ENCODE assay signal across 2 cellular contexts in genomic region chr10:23442936-23443335, GRCh38.
TF ChIP-seq lines count a peak whose summit lies in the region.

No MANE protein-coding gene starts in this region.

TF ChIP-seq in SK-N-SH, 30 proteins besides CTCF, POLR2A, EP300 and RAD21 (continued from another document):
- TF ChIP-seq USF2 (IDR thresholded peaks at IDR 0.05; ENCODE audit: borderline replicate concordance, low read depth, low read length) (no peak), FOSL2 (IDR thresholded peaks at IDR 0.05; ENCODE audit: borderline replicate concordance, low read depth) (no peak), USF1 (IDR thresholded peaks at IDR 0.05; ENCODE audit: borderline replicate concordance, low read depth) (no peak), EZH2phosphoT487 (IDR thresholded peaks at IDR 0.05; ENCODE audit: borderline replicate concordance, low read depth) (no peak), FOXM1 (IDR thresholded peaks at IDR 0.05; ENCODE audit: low read depth) (no peak), GATA2 (CRISPR knock-in tag; IDR thresholded peaks at IDR 0.05) (no peak), RXRA (IDR thresholded peaks at IDR 0.05; ENCODE audit: borderline replicate concordance, low read depth) (no peak), JUND (IDR thresholded peaks at IDR 0.05) (no peak), TEAD4 (IDR thresholded peaks at IDR 0.05; ENCODE audit: borderline replicate concordance, insufficient read depth) (no peak)
- TF ChIP-seq, protein P1, sequence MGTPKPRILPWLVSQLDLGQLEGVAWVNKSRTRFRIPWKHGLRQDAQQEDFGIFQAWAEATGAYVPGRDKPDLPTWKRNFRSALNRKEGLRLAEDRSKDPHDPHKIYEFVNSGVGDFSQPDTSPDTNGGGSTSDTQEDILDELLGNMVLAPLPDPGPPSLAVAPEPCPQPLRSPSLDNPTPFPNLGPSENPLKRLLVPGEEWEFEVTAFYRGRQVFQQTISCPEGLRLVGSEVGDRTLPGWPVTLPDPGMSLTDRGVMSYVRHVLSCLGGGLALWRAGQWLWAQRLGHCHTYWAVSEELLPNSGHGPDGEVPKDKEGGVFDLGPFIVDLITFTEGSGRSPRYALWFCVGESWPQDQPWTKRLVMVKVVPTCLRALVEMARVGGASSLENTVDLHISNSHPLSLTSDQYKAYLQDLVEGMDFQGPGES (IDR thresholded peaks at IDR 0.05; ENCODE audit: low read depth, low read length) = no peak
TF ChIP-seq in SK-N-SH: peak in this region for 0.

TF ChIP-seq in SK-N-SH treated with all-trans-retinoic acid at 6 μM for 48 hours, 23 proteins besides CTCF, POLR2A, EP300 and RAD21 (continued from another document):
- TF ChIP-seq, protein P2, sequence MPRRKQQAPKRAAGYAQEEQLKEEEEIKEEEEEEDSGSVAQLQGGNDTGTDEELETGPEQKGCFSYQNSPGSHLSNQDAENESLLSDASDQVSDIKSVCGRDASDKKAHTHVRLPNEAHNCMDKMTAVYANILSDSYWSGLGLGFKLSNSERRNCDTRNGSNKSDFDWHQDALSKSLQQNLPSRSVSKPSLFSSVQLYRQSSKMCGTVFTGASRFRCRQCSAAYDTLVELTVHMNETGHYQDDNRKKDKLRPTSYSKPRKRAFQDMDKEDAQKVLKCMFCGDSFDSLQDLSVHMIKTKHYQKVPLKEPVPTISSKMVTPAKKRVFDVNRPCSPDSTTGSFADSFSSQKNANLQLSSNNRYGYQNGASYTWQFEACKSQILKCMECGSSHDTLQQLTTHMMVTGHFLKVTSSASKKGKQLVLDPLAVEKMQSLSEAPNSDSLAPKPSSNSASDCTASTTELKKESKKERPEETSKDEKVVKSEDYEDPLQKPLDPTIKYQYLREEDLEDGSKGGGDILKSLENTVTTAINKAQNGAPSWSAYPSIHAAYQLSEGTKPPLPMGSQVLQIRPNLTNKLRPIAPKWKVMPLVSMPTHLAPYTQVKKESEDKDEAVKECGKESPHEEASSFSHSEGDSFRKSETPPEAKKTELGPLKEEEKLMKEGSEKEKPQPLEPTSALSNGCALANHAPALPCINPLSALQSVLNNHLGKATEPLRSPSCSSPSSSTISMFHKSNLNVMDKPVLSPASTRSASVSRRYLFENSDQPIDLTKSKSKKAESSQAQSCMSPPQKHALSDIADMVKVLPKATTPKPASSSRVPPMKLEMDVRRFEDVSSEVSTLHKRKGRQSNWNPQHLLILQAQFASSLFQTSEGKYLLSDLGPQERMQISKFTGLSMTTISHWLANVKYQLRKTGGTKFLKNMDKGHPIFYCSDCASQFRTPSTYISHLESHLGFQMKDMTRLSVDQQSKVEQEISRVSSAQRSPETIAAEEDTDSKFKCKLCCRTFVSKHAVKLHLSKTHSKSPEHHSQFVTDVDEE (CRISPR knock-in tag; IDR thresholded peaks at IDR 0.05) = no peak
- no peak for TF ChIP-seq PPARA (CRISPR knock-in tag; IDR thresholded peaks at IDR 0.05; ENCODE audit: borderline replicate concordance)
- TF ChIP-seq CSDC2 (CRISPR knock-in tag; IDR thresholded peaks at IDR 0.05) = no peak
- no peak for TF ChIP-seq ESRRG (CRISPR knock-in tag; IDR thresholded peaks at IDR 0.05)
- TF ChIP-seq PATZ1 (CRISPR knock-in tag; IDR thresholded peaks at IDR 0.05; ENCODE audit: borderline replicate concordance) = no peak
- no peak for TF ChIP-seq BACH2 (CRISPR knock-in tag; IDR thresholded peaks at IDR 0.05; ENCODE audit: borderline replicate concordance)
- TF ChIP-seq GLIS3 (CRISPR knock-in tag; IDR thresholded peaks at IDR 0.05) = no peak
- no peak for TF ChIP-seq ZNF8 (CRISPR knock-in tag; IDR thresholded peaks at IDR 0.05)
- no peak for TF ChIP-seq TOX (CRISPR knock-in tag; IDR thresholded peaks at IDR 0.05; ENCODE audit: borderline replicate concordance)
- TF ChIP-seq RARB (CRISPR knock-in tag; IDR thresholded peaks at IDR 0.05) = no peak
- TF ChIP-seq, protein P3, sequence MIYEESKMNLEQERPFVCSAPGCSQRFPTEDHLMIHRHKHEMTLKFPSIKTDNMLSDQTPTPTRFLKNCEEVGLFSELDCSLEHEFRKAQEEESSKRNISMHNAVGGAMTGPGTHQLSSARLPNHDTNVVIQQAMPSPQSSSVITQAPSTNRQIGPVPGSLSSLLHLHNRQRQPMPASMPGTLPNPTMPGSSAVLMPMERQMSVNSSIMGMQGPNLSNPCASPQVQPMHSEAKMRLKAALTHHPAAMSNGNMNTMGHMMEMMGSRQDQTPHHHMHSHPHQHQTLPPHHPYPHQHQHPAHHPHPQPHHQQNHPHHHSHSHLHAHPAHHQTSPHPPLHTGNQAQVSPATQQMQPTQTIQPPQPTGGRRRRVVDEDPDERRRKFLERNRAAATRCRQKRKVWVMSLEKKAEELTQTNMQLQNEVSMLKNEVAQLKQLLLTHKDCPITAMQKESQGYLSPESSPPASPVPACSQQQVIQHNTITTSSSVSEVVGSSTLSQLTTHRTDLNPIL (CRISPR knock-in tag; IDR thresholded peaks at IDR 0.05; ENCODE audit: low read depth) = no peak
- TF ChIP-seq ZC3H10 (CRISPR knock-in tag; IDR thresholded peaks at IDR 0.05) = no peak
- TF ChIP-seq TCF4 (CRISPR knock-in tag; IDR thresholded peaks at IDR 0.05; ENCODE audit: borderline replicate concordance) = no peak
